14 cellular contexts compared by ENCODE assay signal in the genomic region with DNA sequence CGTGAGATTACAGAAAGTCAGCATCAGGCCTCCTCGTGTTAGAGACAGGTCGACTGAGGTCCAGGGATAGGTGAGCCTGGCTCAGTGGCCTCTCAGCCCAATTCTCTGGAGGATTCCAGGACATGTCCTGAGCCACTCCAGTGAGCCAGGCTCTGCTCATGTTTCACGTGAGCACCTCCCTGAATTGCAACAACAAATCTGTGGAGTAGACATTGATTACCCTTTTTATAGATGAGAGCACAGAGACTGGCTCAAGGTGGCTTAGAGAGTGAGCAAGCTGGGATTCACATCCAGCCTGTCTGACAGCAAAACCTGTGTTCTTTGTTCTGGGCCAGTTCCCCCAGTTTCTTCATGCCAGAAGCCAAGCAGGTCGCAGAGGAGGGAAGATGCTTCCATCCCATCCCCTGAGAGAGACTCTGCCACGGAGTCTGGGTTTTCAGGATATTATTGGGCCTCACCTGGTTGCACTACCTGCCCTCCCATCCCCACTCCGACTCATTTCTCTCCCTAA. TPM values are rescaled to one million over a fixed set of nuclear protein-coding genes. Genes with fewer than 3 reads are reported as not detected.
A peak's percentile ranks its signal among the peaks of the same experiment; 100 is the strongest.
DNase-seq lines count a peak whose midpoint lies in the region; ATAC-seq and TF ChIP-seq lines count a peak whose summit lies in the region.
"Had no signal": no experiment of that assay in that cellular context is flagged by ENCODE, and none has a peak within 500 bp of the region (broad histone marks: within the 10 kb centered on the region; RNA-seq: fewer than 3 reads in every experiment).

No MANE protein-coding gene starts in this region.

- in situ Hi-C loops in KBM-7 (cut with MboI; ENCODE audit: low pct_unique_long_range_greater_than_20kb, low sequenced_read_pairs) = no loop called here

- TF ChIP-seq CTCF in RWPE1 (conservative IDR thresholded peaks at IDR 0.05; ENCODE audit: low read depth) = no peak
- TF ChIP-seq CTCF in chondrocyte (IDR thresholded peaks at IDR 0.05) = no peak
- TF ChIP-seq CTCF in stomach (IDR thresholded peaks at IDR 0.05) = no peak
- no peak for TF ChIP-seq CTCF in progenitor cell of endocrine pancreas (IDR thresholded peaks at IDR 0.05; ENCODE audit: unreplicated experiment)

- no peak for TF ChIP-seq POLR2A in stomach (IDR thresholded peaks at IDR 0.05)

- DNase-seq in RWPE1 (ENCODE audit: low spot score) (no peak), chondrocyte (ENCODE audit: low spot score) (peak; percentile 30), left lobe of liver (ENCODE audit: low spot score) (peak; percentile 62), stomach (peak; percentile 20), KBM-7 (no peak), progenitor cell of endocrine pancreas (ENCODE audit: low spot score, unreplicated experiment) (no peak), retina (no peak)
- DNase-seq: CD4-positive, CD25-positive, alpha-beta regulatory T cell; NCI-H187 treated with DMSO at 0.1 percent for 48 hours; NCI-H774; SHP77; stimulated activated CD4-positive, alpha-beta T cell treated with anti-CD3 and anti-CD28 coated beads, Interleukin-2, amount 100 ng/mL, for 48 hours had no signal

- ATAC-seq in left lobe of liver = peak; percentile 75
- ATAC-seq in GM21360 (IDR thresholded peaks at IDR 0.05; ENCODE audit: unreplicated experiment) = no peak

- H3K4me3 ChIP-seq in stomach = no peak overlapping the region

- no peaks in the 10 kb centered on the region for H3K9me3 ChIP-seq in stomach

- H3K4me1 Mint-ChIP-seq in chondrocyte (ENCODE audit: low read depth) (peaks cover 24% of the 10 kb centered on the region), progenitor cell of endocrine pancreas (ENCODE audit: low read depth) (no peaks in the 10 kb centered on the region)
- H3K4me1 Mint-ChIP-seq: activated naive CD4-positive, alpha-beta T cell treated with anti-CD3 and anti-CD28 coated beads, Interleukin-2, amount 50 U/mL, for 24 hours; CD4-positive, CD25-positive, alpha-beta regulatory T cell had no signal

- H3K27ac ChIP-seq in RWPE1 = peak overlapping the region; percentile 78
- peak overlapping the region in 4 of 5 donors; percentile 35 to 76 (median 58) for H3K27ac ChIP-seq in stomach

- H3K4me1 ChIP-seq in stomach = peaks cover 11 to 37% (median 25%) of the 10 kb centered on the region in 4 donors

- H3K36me3 ChIP-seq in stomach = no peaks in the 10 kb centered on the region

- peaks cover 9% of the 10 kb centered on the region for H3K9me3 Mint-ChIP-seq in chondrocyte (ENCODE audit: low read depth)
- peaks cover 8% of the 10 kb centered on the region for H3K9me3 Mint-ChIP-seq in progenitor cell of endocrine pancreas (ENCODE audit: low read depth)
- H3K9me3 Mint-ChIP-seq: activated naive CD4-positive, alpha-beta T cell treated with anti-CD3 and anti-CD28 coated beads, Interleukin-2, amount 50 U/mL, for 24 hours had no signal

- no peaks in the 10 kb centered on the region for H3K27me3 Mint-ChIP-seq in chondrocyte (ENCODE audit: low read depth)
- no peaks in the 10 kb centered on the region for H3K27me3 Mint-ChIP-seq in progenitor cell of endocrine pancreas
- H3K27me3 Mint-ChIP-seq: activated naive CD4-positive, alpha-beta T cell treated with anti-CD3 and anti-CD28 coated beads, Interleukin-2, amount 50 U/mL, for 24 hours; CD4-positive, CD25-positive, alpha-beta regulatory T cell had no signal

- H3K36me3 Mint-ChIP-seq in chondrocyte (ENCODE audit: low read depth) (peaks cover 6% of the 10 kb centered on the region), progenitor cell of endocrine pancreas (ENCODE audit: insufficient read depth) (peaks cover 1% of the 10 kb centered on the region)
- H3K36me3 Mint-ChIP-seq: activated naive CD4-positive, alpha-beta T cell treated with anti-CD3 and anti-CD28 coated beads, Interleukin-2, amount 50 U/mL, for 24 hours had no signal

- CTCF ChIA-PET in RWPE1 (lab: Yijun Ruan, JAX) = no interaction called here

- intact Hi-C loops in stomach (cut with DNase I; ENCODE audit: low total_unique reads) = no loop called here

- peak overlapping the region; percentile 70 for H3K27ac Mint-ChIP-seq in chondrocyte (ENCODE audit: unreplicated experiment)
- no peak overlapping the region for H3K27ac Mint-ChIP-seq in progenitor cell of endocrine pancreas
- H3K27ac Mint-ChIP-seq: activated naive CD4-positive, alpha-beta T cell treated with anti-CD3 and anti-CD28 coated beads, Interleukin-2, amount 50 U/mL, for 24 hours; CD4-positive, CD25-positive, alpha-beta regulatory T cell had no signal

- H3K27me3 ChIP-seq in stomach = no peaks in the 10 kb centered on the region

- WGBS in stomach, 5 donors = 78 to 85% (median 83%) methylated on average over 5 to 7 of the region's 7 CpGs

- POLR2A ChIA-PET in RWPE1 (lab: Yijun Ruan, JAX; ENCODE audit: low non-redundant PET) = interaction anchor here (1.1 kb wide), 1 partner anchor 158 kb away, joined by 4 read pairs; the partner anchor contains the start of gene RHOB

- H3K4me3 Mint-ChIP-seq in chondrocyte (ENCODE audit: unreplicated experiment) (no peak overlapping the region), progenitor cell of endocrine pancreas (ENCODE audit: low read depth) (no peak overlapping the region)
- H3K4me3 Mint-ChIP-seq: activated naive CD4-positive, alpha-beta T cell treated with anti-CD3 and anti-CD28 coated beads, Interleukin-2, amount 50 U/mL, for 24 hours; CD4-positive, CD25-positive, alpha-beta regulatory T cell had no signal

- no peak for TF ChIP-seq EP300 in stomach (IDR thresholded peaks at IDR 0.05)

RNA-seq across cellular contexts. Expression of gene HS1BP3, which starts 46.4 kb away (rescaled TPM):
- total RNA-seq in chondrocyte = 24.6 to 33.8 TPM (median 33.2 TPM) in 3 replicates
- 20.1 TPM for total RNA-seq in left lobe of liver
- 100 to 1,000 TPM in 1 of 5 donors, 10 to 100 TPM in 4; 13.8 to 105 (median 22.5) TPM for total RNA-seq in stomach
- polyA plus RNA-seq in stomach = 10 to 100 TPM; 20.6 to 25.2 (median 24.1) TPM
- total RNA-seq in progenitor cell of endocrine pancreas = 15.9 and 16.5 TPM in 2 replicates

Comparison
In these comparisons a context has a peak if more than half of its experiments do, and no peak if none do; other contexts are left out.
1. DNase-seq: peak in chondrocyte (single experiment), left lobe of liver (single experiment) and stomach (single experiment); none in RWPE1 (single experiment), KBM-7 (single experiment), progenitor cell of endocrine pancreas (single experiment) and retina (single experiment).